Comparison of ENCODE assay signal across 1 cellular context in genomic region chr14:74945852-74946658, GRCh38.
A peak's percentile ranks its signal among the peaks of the same experiment; 100 is the strongest.
TF ChIP-seq lines count a peak whose summit lies in the region.

No MANE protein-coding gene starts in this region.

TF ChIP-seq in HepG2, 621 proteins besides CTCF, POLR2A, EP300 and RAD21 (continued from another document and continues in another):
- TF ChIP-seq ZNF800 (CRISPR knock-in tag; IDR thresholded peaks at IDR 0.05) (no peak), HNRNPH1 (optimal IDR thresholded peaks at IDR 0.05; ENCODE audit: low read depth, low read length) (no peak), ZNF143 (CRISPR knock-in tag; IDR thresholded peaks at IDR 0.05) (no peak), ERF (CRISPR knock-in tag; IDR thresholded peaks at IDR 0.05) (no peak), ZSCAN25 (CRISPR knock-in tag; IDR thresholded peaks at IDR 0.05) (no peak), ZNF121 (CRISPR knock-in tag; IDR thresholded peaks at IDR 0.05) (peak; percentile 100), NR2F2 (IDR thresholded peaks at IDR 0.05; ENCODE audit: borderline replicate concordance, low read depth) (peak; percentile 46; the same call in 1 of the 2 replicates), ZNF17 (CRISPR knock-in tag; IDR thresholded peaks at IDR 0.05) (no peak), ZNF3 (CRISPR knock-in tag; IDR thresholded peaks at IDR 0.05) (peak; percentile 100), RFXANK (CRISPR knock-in tag; IDR thresholded peaks at IDR 0.05) (no peak), ZNF546 (CRISPR knock-in tag; conservative IDR thresholded peaks at IDR 0.05) (no peak), RARG (CRISPR knock-in tag; IDR thresholded peaks at IDR 0.05; ENCODE audit: low read depth) (no peak), GABPA (IDR thresholded peaks at IDR 0.05; ENCODE audit: low read depth, low read length) (no peak), GABPA (CRISPR knock-in tag; IDR thresholded peaks at IDR 0.05; ENCODE audit: low read depth) (no peak), ZNF225 (CRISPR knock-in tag; IDR thresholded peaks at IDR 0.05) (no peak), ZNF253 (CRISPR knock-in tag; IDR thresholded peaks at IDR 0.05; ENCODE audit: borderline replicate concordance) (no peak), ELF3 (CRISPR knock-in tag; IDR thresholded peaks at IDR 0.05) (no peak), KIAA2018 (CRISPR knock-in tag; IDR thresholded peaks at IDR 0.05; ENCODE audit: borderline replicate concordance) (no peak), PRMT3 (CRISPR knock-in tag; IDR thresholded peaks at IDR 0.05; ENCODE audit: borderline replicate concordance, low read depth) (no peak), ZNF572 (CRISPR knock-in tag; IDR thresholded peaks at IDR 0.05) (no peak), KDM4B (CRISPR knock-in tag; IDR thresholded peaks at IDR 0.05) (no peak), ZNF577 (CRISPR knock-in tag; IDR thresholded peaks at IDR 0.05; ENCODE audit: borderline replicate concordance, low read depth) (no peak), TAF1 (CRISPR knock-in tag; IDR thresholded peaks at IDR 0.05) (no peak), ZNF282 (IDR thresholded peaks at IDR 0.05; ENCODE audit: partially characterized antibody) (no peak), TBP (CRISPR knock-in tag; IDR thresholded peaks at IDR 0.05) (no peak), TBL1XR1 (IDR thresholded peaks at IDR 0.05; ENCODE audit: borderline replicate concordance, low read length, partially characterized antibody) (peak; percentile 36), ZMYM4 (CRISPR knock-in tag; IDR thresholded peaks at IDR 0.05) (no peak), ZNF234 (CRISPR knock-in tag; conservative IDR thresholded peaks at IDR 0.05) (no peak), ATF1 (CRISPR knock-in tag; IDR thresholded peaks at IDR 0.05) (no peak), SIX1 (CRISPR knock-in tag; IDR thresholded peaks at IDR 0.05; ENCODE audit: borderline replicate concordance) (no peak), ZFY (CRISPR knock-in tag; IDR thresholded peaks at IDR 0.05) (no peak), ZNF589 (CRISPR knock-in tag; conservative IDR thresholded peaks at IDR 0.05) (no peak), YEATS2 (CRISPR knock-in tag; IDR thresholded peaks at IDR 0.05; ENCODE audit: borderline replicate concordance) (no peak), ZNF780A (CRISPR knock-in tag; IDR thresholded peaks at IDR 0.05) (no peak), ZNF790 (CRISPR knock-in tag; IDR thresholded peaks at IDR 0.05; ENCODE audit: borderline replicate concordance) (no peak), CENPT (CRISPR knock-in tag; IDR thresholded peaks at IDR 0.05; ENCODE audit: low read depth) (no peak), HNRNPL (IDR thresholded peaks at IDR 0.05; ENCODE audit: low read depth, low read length) (0 out of 2 replicates have a peak, but pooled peaks have one; percentile 28), FUBP1 (CRISPR knock-in tag; IDR thresholded peaks at IDR 0.05; ENCODE audit: borderline replicate concordance) (no peak), TOE1 (CRISPR knock-in tag; IDR thresholded peaks at IDR 0.05) (no peak), ZNF569 (CRISPR knock-in tag; IDR thresholded peaks at IDR 0.05; ENCODE audit: borderline replicate concordance) (no peak), ZNF263 (CRISPR knock-in tag; IDR thresholded peaks at IDR 0.05) (no peak), NFE2 (CRISPR knock-in tag; IDR thresholded peaks at IDR 0.05) (no peak), ZNF317 (CRISPR knock-in tag; IDR thresholded peaks at IDR 0.05) (no peak)
- TF ChIP-seq, protein P1, sequence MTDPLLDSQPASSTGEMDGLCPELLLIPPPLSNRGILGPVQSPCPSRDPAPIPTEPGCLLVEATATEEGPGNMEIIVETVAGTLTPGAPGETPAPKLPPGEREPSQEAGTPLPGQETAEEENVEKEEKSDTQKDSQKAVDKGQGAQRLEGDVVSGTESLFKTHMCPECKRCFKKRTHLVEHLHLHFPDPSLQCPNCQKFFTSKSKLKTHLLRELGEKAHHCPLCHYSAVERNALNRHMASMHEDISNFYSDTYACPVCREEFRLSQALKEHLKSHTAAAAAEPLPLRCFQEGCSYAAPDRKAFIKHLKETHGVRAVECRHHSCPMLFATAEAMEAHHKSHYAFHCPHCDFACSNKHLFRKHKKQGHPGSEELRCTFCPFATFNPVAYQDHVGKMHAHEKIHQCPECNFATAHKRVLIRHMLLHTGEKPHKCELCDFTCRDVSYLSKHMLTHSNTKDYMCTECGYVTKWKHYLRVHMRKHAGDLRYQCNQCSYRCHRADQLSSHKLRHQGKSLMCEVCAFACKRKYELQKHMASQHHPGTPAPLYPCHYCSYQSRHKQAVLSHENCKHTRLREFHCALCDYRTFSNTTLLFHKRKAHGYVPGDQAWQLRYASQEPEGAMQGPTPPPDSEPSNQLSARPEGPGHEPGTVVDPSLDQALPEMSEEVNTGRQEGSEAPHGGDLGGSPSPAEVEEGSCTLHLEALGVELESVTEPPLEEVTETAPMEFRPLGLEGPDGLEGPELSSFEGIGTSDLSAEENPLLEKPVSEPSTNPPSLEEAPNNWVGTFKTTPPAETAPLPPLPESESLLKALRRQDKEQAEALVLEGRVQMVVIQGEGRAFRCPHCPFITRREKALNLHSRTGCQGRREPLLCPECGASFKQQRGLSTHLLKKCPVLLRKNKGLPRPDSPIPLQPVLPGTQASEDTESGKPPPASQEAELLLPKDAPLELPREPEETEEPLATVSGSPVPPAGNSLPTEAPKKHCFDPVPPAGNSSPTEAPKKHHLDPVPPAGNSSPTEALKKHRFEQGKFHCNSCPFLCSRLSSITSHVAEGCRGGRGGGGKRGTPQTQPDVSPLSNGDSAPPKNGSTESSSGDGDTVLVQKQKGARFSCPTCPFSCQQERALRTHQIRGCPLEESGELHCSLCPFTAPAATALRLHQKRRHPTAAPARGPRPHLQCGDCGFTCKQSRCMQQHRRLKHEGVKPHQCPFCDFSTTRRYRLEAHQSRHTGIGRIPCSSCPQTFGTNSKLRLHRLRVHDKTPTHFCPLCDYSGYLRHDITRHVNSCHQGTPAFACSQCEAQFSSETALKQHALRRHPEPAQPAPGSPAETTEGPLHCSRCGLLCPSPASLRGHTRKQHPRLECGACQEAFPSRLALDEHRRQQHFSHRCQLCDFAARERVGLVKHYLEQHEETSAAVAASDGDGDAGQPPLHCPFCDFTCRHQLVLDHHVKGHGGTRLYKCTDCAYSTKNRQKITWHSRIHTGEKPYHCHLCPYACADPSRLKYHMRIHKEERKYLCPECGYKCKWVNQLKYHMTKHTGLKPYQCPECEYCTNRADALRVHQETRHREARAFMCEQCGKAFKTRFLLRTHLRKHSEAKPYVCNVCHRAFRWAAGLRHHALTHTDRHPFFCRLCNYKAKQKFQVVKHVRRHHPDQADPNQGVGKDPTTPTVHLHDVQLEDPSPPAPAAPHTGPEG (CRISPR knock-in tag; IDR thresholded peaks at IDR 0.05) = no peak
- TF ChIP-seq, protein P2, sequence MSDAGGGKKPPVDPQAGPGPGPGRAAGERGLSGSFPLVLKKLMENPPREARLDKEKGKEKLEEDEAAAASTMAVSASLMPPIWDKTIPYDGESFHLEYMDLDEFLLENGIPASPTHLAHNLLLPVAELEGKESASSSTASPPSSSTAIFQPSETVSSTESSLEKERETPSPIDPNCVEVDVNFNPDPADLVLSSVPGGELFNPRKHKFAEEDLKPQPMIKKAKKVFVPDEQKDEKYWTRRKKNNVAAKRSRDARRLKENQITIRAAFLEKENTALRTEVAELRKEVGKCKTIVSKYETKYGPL (CRISPR knock-in tag; IDR thresholded peaks at IDR 0.05) = no peak
- TF ChIP-seq, protein P3, sequence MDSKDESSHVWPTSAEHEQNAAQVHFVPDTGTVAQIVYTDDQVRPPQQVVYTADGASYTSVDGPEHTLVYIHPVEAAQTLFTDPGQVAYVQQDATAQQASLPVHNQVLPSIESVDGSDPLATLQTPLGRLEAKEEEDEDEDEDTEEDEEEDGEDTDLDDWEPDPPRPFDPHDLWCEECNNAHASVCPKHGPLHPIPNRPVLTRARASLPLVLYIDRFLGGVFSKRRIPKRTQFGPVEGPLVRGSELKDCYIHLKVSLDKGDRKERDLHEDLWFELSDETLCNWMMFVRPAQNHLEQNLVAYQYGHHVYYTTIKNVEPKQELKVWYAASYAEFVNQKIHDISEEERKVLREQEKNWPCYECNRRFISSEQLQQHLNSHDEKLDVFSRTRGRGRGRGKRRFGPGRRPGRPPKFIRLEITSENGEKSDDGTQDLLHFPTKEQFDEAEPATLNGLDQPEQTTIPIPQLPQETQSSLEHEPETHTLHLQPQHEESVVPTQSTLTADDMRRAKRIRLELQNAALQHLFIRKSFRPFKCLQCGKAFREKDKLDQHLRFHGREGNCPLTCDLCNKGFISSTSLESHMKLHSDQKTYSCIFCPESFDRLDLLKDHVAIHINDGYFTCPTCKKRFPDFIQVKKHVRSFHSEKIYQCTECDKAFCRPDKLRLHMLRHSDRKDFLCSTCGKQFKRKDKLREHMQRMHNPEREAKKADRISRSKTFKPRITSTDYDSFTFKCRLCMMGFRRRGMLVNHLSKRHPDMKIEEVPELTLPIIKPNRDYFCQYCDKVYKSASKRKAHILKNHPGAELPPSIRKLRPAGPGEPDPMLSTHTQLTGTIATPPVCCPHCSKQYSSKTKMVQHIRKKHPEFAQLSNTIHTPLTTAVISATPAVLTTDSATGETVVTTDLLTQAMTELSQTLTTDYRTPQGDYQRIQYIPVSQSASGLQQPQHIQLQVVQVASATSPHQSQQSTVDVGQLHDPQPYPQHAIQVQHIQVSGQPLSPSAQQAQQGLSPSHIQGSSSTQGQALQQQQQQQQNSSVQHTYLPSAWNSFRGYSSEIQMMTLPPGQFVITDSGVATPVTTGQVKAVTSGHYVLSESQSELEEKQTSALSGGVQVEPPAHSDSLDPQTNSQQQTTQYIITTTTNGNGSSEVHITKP (CRISPR knock-in tag; IDR thresholded peaks at IDR 0.05; ENCODE audit: low read depth) = no peak
